ENCODE assay signal across 12 cellular contexts in genomic region chr5:16179936-16180788, GRCh38. TPM values are rescaled to one million over a fixed set of nuclear protein-coding genes. Genes with fewer than 3 reads are reported as not detected.
DNase-seq lines count a peak whose midpoint lies in the region; ATAC-seq and TF ChIP-seq lines count a peak whose summit lies in the region.
"Had no signal": no experiment of that assay in that cellular context is flagged by ENCODE, and none has a peak within 500 bp of the region (broad histone marks: within the 10 kb centered on the region; RNA-seq: fewer than 3 reads in every experiment).

No MANE protein-coding gene starts in this region.

- TF ChIP-seq CTCF in heart right ventricle (IDR thresholded peaks at IDR 0.05) (no peak), nephron (IDR thresholded peaks at IDR 0.05; ENCODE audit: unreplicated experiment in 3 of 3) (no peak), sigmoid colon (IDR thresholded peaks at IDR 0.05) (no peak)

- ATAC-seq in heart right ventricle (peak in 2 of 8 donors; percentile 7 to 45), left ventricle myocardium superior (no peak), GM21825 (IDR thresholded peaks at IDR 0.05; ENCODE audit: unreplicated experiment) (no peak), HG02973 (IDR thresholded peaks at IDR 0.05; ENCODE audit: unreplicated experiment) (no peak)

- 1 to 2% methylated on average over 58 to 63 of the region's 63 CpGs for WGBS in heart right ventricle, 2 donors
- WGBS in urinary bladder, result 2% methylated on average over 63 of the region's 63 CpGs
- WGBS in sigmoid colon, 2 donors, result 4 to 11% methylated on average over 63 of the region's 63 CpGs

- no peak overlapping the region for H3K27ac Mint-ChIP-seq in nephron
- H3K27ac Mint-ChIP-seq: activated T-cell treated with anti-CD3 and anti-CD28 coated beads, Interleukin-2, amount 50 U/mL, for 24 hours had no signal

- no peak for DNase-seq in heart right ventricle
- no peak for DNase-seq in left ventricle myocardium superior
- DNase-seq in sigmoid colon, result no peak
- DNase-seq: activated T-cell treated with anti-CD3 and anti-CD28 coated beads, Interleukin-2, amount 50 U/mL, for 24 hours; AML-193; SHP77 treated with DMSO at 0.1 percent for 48 hours; stimulated activated CD4-positive, alpha-beta T cell treated with anti-CD3 and anti-CD28 coated beads, Interleukin-12 subunit alpha, Interleukin-12 subunit beta, amount 100 ng/mL, for 4 hours had no signal

- peak overlapping the region; percentile 65 for H3K9ac ChIP-seq in endocrine pancreas (ENCODE audit: control insufficient read depth, insufficient read depth, low read length)

- H3K9me3 ChIP-seq in heart right ventricle (no peaks in the 10 kb centered on the region), endocrine pancreas (ENCODE audit: control insufficient read depth, low read length) (no peaks in the 10 kb centered on the region), sigmoid colon (no peaks in the 10 kb centered on the region)

- H3K36me3 ChIP-seq in heart right ventricle (no peaks in the 10 kb centered on the region), endocrine pancreas (ENCODE audit: control insufficient read depth, insufficient read depth, low read length) (no peaks in the 10 kb centered on the region), urinary bladder (ENCODE audit: insufficient read depth) (no peaks in the 10 kb centered on the region), sigmoid colon (no peaks in the 10 kb centered on the region)

- TF ChIP-seq POLR2A in sigmoid colon (IDR thresholded peaks at IDR 0.05), result no peak

- H3K4me1 ChIP-seq in heart right ventricle (peaks cover 0 to 5% (median 0%) of the 10 kb centered on the region in 9 donors), endocrine pancreas (ENCODE audit: control insufficient read depth, insufficient read depth, low read length) (no peaks in the 10 kb centered on the region), urinary bladder (ENCODE audit: insufficient read depth) (no peaks in the 10 kb centered on the region), sigmoid colon (peaks cover 0 to 13% (median 4%) of the 10 kb centered on the region in 4 donors)

- intact Hi-C loops in heart right ventricle (cut with DNase I), result loop anchor here in 2 of 10 donors (5.0 to 10.0 kb wide), 2 partner anchors 267 to 275 kb away; no protein-coding TSS in a partner anchor
- intact Hi-C loops in left ventricle myocardium superior (cut with micrococcal nuclease), result no loop called here
- intact Hi-C loops in sigmoid colon (cut with DNase I), result no loop called here

- no peaks in the 10 kb centered on the region for H3K4me1 Mint-ChIP-seq in nephron

- peaks cover 82% of the 10 kb centered on the region for H3K27me3 Mint-ChIP-seq in nephron (ENCODE audit: low read depth)

- no peaks in the 10 kb centered on the region for H3K36me3 Mint-ChIP-seq in nephron (ENCODE audit: low read depth)

- peak overlapping the region; percentile 76 to 80 (median 78) for H3K4me3 Mint-ChIP-seq in nephron
- H3K4me3 Mint-ChIP-seq: activated T-cell treated with anti-CD3 and anti-CD28 coated beads, Interleukin-2, amount 50 U/mL, for 24 hours had no signal

- no peak for TF ChIP-seq EP300 in sigmoid colon (IDR thresholded peaks at IDR 0.05)

- H3K4me3 ChIP-seq in heart right ventricle, result peak overlapping the region in 9 of 10 donors; percentile 18 to 47 (median 38)
- H3K4me3 ChIP-seq in endocrine pancreas (ENCODE audit: control insufficient read depth, insufficient read depth, low read length), result no peak overlapping the region
- H3K4me3 ChIP-seq in urinary bladder (ENCODE audit: low read depth, low read length), result peak overlapping the region; percentile 53
- peak overlapping the region in 1 of 4 donors; percentile 27 for H3K4me3 ChIP-seq in sigmoid colon

- H3K27me3 ChIP-seq in heart right ventricle, result peaks cover 0 to 54% (median 38%) of the 10 kb centered on the region in 7 donors
- H3K27me3 ChIP-seq in endocrine pancreas (ENCODE audit: control insufficient read depth, insufficient read depth, low read length), result peaks cover 1% of the 10 kb centered on the region
- H3K27me3 ChIP-seq in sigmoid colon, result peaks cover 16 to 77% (median 33%) of the 10 kb centered on the region in 3 donors

- H3K27ac ChIP-seq in heart right ventricle, result no peak overlapping the region
- H3K27ac ChIP-seq in urinary bladder (ENCODE audit: low read depth), result no peak overlapping the region
- no peak overlapping the region for H3K27ac ChIP-seq in sigmoid colon

- peaks cover 5% of the 10 kb centered on the region for H3K9me3 Mint-ChIP-seq in nephron

RNA-seq across cellular contexts. Expression of gene MARCHF11, which starts 0.6 kb away (rescaled TPM):
- total RNA-seq in heart right ventricle (1 to 10 TPM in 9 of 10 donors, under 1 TPM in 1; 0.58 to 5.8 (median 3.5) TPM), left ventricle myocardium superior (10.0 TPM), urinary bladder (0.26 TPM), sigmoid colon (not detected)
- polyA plus RNA-seq in heart right ventricle (1 to 10 TPM in 1 of 2 donors, under 1 TPM in 1; 0.59 to 7.9 TPM), urinary bladder (0.06 TPM), sigmoid colon (not detected)
